Comparison of ENCODE assay signal across 9 cellular contexts in the genomic region with DNA sequence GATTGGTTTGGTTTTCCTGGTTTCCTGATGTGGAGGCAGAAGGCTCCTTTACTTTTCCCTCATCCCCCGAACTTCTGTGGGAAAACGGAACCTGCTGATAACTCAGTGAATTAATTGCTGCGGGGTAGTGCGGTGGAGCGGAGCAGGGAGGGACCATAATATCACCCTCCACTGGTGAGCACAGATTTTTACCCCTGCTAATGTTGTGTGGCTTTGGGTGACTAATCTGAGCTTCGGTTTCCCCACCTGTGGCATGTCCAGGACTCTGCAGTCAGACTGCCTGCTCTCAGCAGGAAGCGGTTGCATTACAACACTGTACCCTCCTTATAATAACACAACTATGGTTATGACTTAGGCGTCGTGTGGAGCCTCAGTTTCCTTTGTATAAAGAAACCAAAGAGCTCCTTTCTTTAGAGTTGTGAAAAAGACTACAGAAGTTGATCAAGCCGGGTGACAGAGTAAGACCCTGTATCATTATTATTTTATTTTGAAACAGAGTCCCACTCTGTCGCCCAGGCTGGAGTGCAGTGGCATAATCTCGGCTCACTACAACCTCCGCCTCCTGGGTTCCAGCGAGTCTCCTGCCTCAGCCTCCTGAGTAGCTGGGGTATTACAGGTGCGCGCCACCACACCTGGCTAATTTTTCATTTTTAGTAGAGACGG. TPM values are rescaled to one million over a fixed set of nuclear protein-coding genes. Genes with fewer than 3 reads are reported as not detected.
DNase-seq lines count a peak whose midpoint lies in the region; ATAC-seq and TF ChIP-seq lines count a peak whose summit lies in the region.
"Had no signal": no experiment of that assay in that cellular context is flagged by ENCODE, and none has a peak within 500 bp of the region (broad histone marks: within the 10 kb centered on the region; RNA-seq: fewer than 3 reads in every experiment).

No MANE protein-coding gene starts in this region.

- no peaks in the 10 kb centered on the region for H3K27me3 ChIP-seq in PC-9 (ENCODE audit: insufficient read depth, low read depth)
- H3K27me3 ChIP-seq: gastrocnemius medialis had no signal

- DNase-seq in NCI-H146 (lab: John Stamatoyannopoulos, UW), result peak; percentile 39
- no peak for DNase-seq in NCI-H146 treated with DMSO at 0.1 percent for 48 hours (lab: John Stamatoyannopoulos, UW; ENCODE audit: unreplicated experiment)
- DNase-seq in PC-9, result peak; percentile 65 to 91
- DNase-seq in activated naive CD8-positive, alpha-beta T cell treated with anti-CD3 and anti-CD28 coated beads, Interleukin-2, amount 10 ng/mL, durations not matched to agents 7 days and 5 days, result no peak
- DNase-seq in mesothelial cell of epicardium (ENCODE audit: low spot score in 2 of 2, unreplicated experiment in 2 of 2), result no peak
- no peak for DNase-seq in pons (ENCODE audit: low spot score)
- no peak for DNase-seq in posterior vena cava (ENCODE audit: low spot score)

- BruUV-seq in PC-9 (replicated peaks; lab: Mats Ljungman, UMichigan), result no TSS peak

- H3K27me3 Mint-ChIP-seq in activated naive CD8-positive, alpha-beta T cell treated with anti-CD3 and anti-CD28 coated beads, Interleukin-2, amount 10 ng/mL, durations not matched to agents 7 days and 5 days, result peaks cover 52% of the 10 kb centered on the region
- no peaks in the 10 kb centered on the region for H3K27me3 Mint-ChIP-seq in mesothelial cell of epicardium (ENCODE audit: low read depth)

- H3K36me3 Mint-ChIP-seq in activated naive CD8-positive, alpha-beta T cell treated with anti-CD3 and anti-CD28 coated beads, Interleukin-2, amount 10 ng/mL, durations not matched to agents 7 days and 5 days, result no peaks in the 10 kb centered on the region
- peaks cover 13% of the 10 kb centered on the region for H3K36me3 Mint-ChIP-seq in mesothelial cell of epicardium

- peak overlapping the region; percentile 3; the same call in 1 of the 2 replicates for H3K4me3 ChIP-seq in PC-9

- peak overlapping the region; percentile 70 for H3K4me2 ChIP-seq in PC-9

- H3K9me3 Mint-ChIP-seq in activated naive CD8-positive, alpha-beta T cell treated with anti-CD3 and anti-CD28 coated beads, Interleukin-2, amount 10 ng/mL, durations not matched to agents 7 days and 5 days, result no peaks in the 10 kb centered on the region
- no peaks in the 10 kb centered on the region for H3K9me3 Mint-ChIP-seq in mesothelial cell of epicardium

- H3K27ac ChIP-seq in PC-9, result peak overlapping the region; percentile 96

- H3K4me1 Mint-ChIP-seq in activated naive CD8-positive, alpha-beta T cell treated with anti-CD3 and anti-CD28 coated beads, Interleukin-2, amount 10 ng/mL, durations not matched to agents 7 days and 5 days, result peaks cover 20% of the 10 kb centered on the region
- H3K4me1 Mint-ChIP-seq in mesothelial cell of epicardium, result peaks cover 29% of the 10 kb centered on the region

- peaks cover 8% of the 10 kb centered on the region; the same call in 1 of the 2 replicates for H3K36me3 ChIP-seq in PC-9 (ENCODE audit: low read depth)
- H3K36me3 ChIP-seq: gastrocnemius medialis had no signal

- CTCF ChIA-PET in PC-9 (lab: Charles Lee), result interaction anchor here (0.6 to 1.5 kb wide), 7 partner anchors 11 to 95 kb away, joined by 3 to 13 read pairs (median 5); no protein-coding TSS in a partner anchor

- no peak; the same call in 1 of the 2 replicates for TF ChIP-seq CTCF in PC-9 (conservative IDR thresholded peaks at IDR 0.05)
- TF ChIP-seq CTCF in mesothelial cell of epicardium (IDR thresholded peaks at IDR 0.05; ENCODE audit: unreplicated experiment), result no peak

- ATAC-seq in HG02642 (IDR thresholded peaks at IDR 0.05; ENCODE audit: poor library complexity, unreplicated experiment), result peak; percentile 61
- peak; percentile 35 for ATAC-seq in activated naive CD8-positive, alpha-beta T cell treated with anti-CD3 and anti-CD28 coated beads, Interleukin-2, amount 10 ng/mL, durations not matched to agents 7 days and 5 days (ENCODE audit: low read depth)

- peak overlapping the region; percentile 52 for H3K4me3 Mint-ChIP-seq in activated naive CD8-positive, alpha-beta T cell treated with anti-CD3 and anti-CD28 coated beads, Interleukin-2, amount 10 ng/mL, durations not matched to agents 7 days and 5 days
- H3K4me3 Mint-ChIP-seq in mesothelial cell of epicardium, result peak overlapping the region; percentile 49

- H3K4me1 ChIP-seq in PC-9 (replicated peaks; ENCODE audit: insufficient read depth), result peaks cover 33% of the 10 kb centered on the region

- no peaks in the 10 kb centered on the region for H3K9me2 ChIP-seq in PC-9 (ENCODE audit: insufficient read depth)

- POLR2A ChIA-PET in PC-9 (lab: Charles Lee; ENCODE audit: unreplicated experiment), result interaction anchor here (0.5 to 1.0 kb wide), 6 partner anchors 9 to 110 kb away, joined by 3 to 26 read pairs (median 8); no protein-coding TSS in a partner anchor
- POLR2A ChIA-PET in activated naive CD8-positive, alpha-beta T cell treated with anti-CD3 and anti-CD28 coated beads, Interleukin-2, amount 10 ng/mL, durations not matched to agents 7 days and 5 days (lab: Charles Lee), result interaction anchor here (0.8 to 1.4 kb wide), 2 partner anchors 26 to 36 kb away, joined by 3 to 6 read pairs; no protein-coding TSS in a partner anchor

- intact Hi-C loops in PC-9 (cut with micrococcal nuclease; ENCODE audit: unreplicated experiment), result no loop called here
- intact Hi-C loops in posterior vena cava (cut with DNase I), result no loop called here

- peaks cover 57% of the 10 kb centered on the region for H3F3A ChIP-seq in PC-9 (ENCODE audit: insufficient read depth, low read depth)

- H3K27ac Mint-ChIP-seq in activated naive CD8-positive, alpha-beta T cell treated with anti-CD3 and anti-CD28 coated beads, Interleukin-2, amount 10 ng/mL, durations not matched to agents 7 days and 5 days, result no peak overlapping the region
- peak overlapping the region; percentile 100 for H3K27ac Mint-ChIP-seq in mesothelial cell of epicardium

- no peak overlapping the region for H2AFZ ChIP-seq in PC-9

- H3K79me2 ChIP-seq in PC-9 (ENCODE audit: low read depth), result peaks cover 33% of the 10 kb centered on the region

- peaks cover 5% of the 10 kb centered on the region; the same call in 1 of the 2 replicates for H4K20me1 ChIP-seq in PC-9 (ENCODE audit: insufficient read depth)

- H3K9me3 ChIP-seq in PC-9 (ENCODE audit: insufficient read depth, low read depth), result no peaks in the 10 kb centered on the region
- H3K9me3 ChIP-seq: gastrocnemius medialis had no signal

RNA-seq across cellular contexts. Expression of a gene that starts 2.2 kb away (rescaled TPM):
- total RNA-seq in PC-9 (2021) (74.4 and 164 TPM in 2 replicates), mesothelial cell of epicardium (374 to 378 TPM (median 377 TPM) in 3 replicates), posterior vena cava (100 to 1,000 TPM; 117 to 145 TPM)
- total RNA-seq in activated naive CD8-positive, alpha-beta T cell treated with anti-CD3 and anti-CD28 coated beads, Interleukin-2, amount 10 ng/mL, durations not matched to agents 7 days and 5 days, result 1 to 10 TPM in 1 of 2 experiments, under 1 TPM in 1; 0.72 to 1.2 TPM

RNA-seq across cellular contexts. Expression of a gene that starts 34.8 kb away (rescaled TPM):
- total RNA-seq in PC-9 (2021) (not detected in 2 replicates), mesothelial cell of epicardium (0.34 TPM in 1 of 3 replicates, not detected in the others), posterior vena cava (1 to 10 TPM; 2.5 to 6.5 TPM)
- not detected for total RNA-seq in activated naive CD8-positive, alpha-beta T cell treated with anti-CD3 and anti-CD28 coated beads, Interleukin-2, amount 10 ng/mL, durations not matched to agents 7 days and 5 days

Comparison
In these comparisons a context has a peak if more than half of its experiments do, and no peak if none do; other contexts are left out.
1. DNase-seq: peak in NCI-H146 (single experiment) and PC-9 (2 of 2); none in NCI-H146 treated with DMSO at 0.1 percent for 48 hours (single experiment), activated naive CD8-positive, alpha-beta T cell treated with anti-CD3 and anti-CD28 coated beads, Interleukin-2, amount 10 ng/mL, durations not matched to agents 7 days and 5 days (single experiment), mesothelial cell of epicardium (0 of 2), pons (single experiment) and posterior vena cava (single experiment).
2. RNA of a gene that starts 2.2 kb away (total RNA-seq): 374 to 378 TPM in mesothelial cell of epicardium, 117 to 145 TPM in posterior vena cava and 74.4 to 164 TPM in PC-9; 0.72 to 1.2 TPM in activated naive CD8-positive, alpha-beta T cell treated with anti-CD3 and anti-CD28 coated beads, Interleukin-2, amount 10 ng/mL, durations not matched to agents 7 days and 5 days; every median in the first group is over 10 times any median in the second.